In genomic region chr12:49057888-49058287, GRCh38 we compare ENCODE assay signal across 8 cellular contexts. TPM values are rescaled to one million over a fixed set of nuclear protein-coding genes. Genes with fewer than 3 reads are reported as not detected.
DNase-seq lines count a peak whose midpoint lies in the region; ATAC-seq and TF ChIP-seq lines count a peak whose summit lies in the region.

No MANE protein-coding gene starts in this region.

- H3K27ac ChIP-seq in heart left ventricle (peak overlapping the region in 9 of 12 donors; percentile 20 to 99 (median 94)), left lung (peak overlapping the region; percentile 95 to 97), tibial artery (peak overlapping the region; percentile 93 to 97)

- H3K36me3 Mint-ChIP-seq in activated T-helper 2 cell treated with anti-CD3 and anti-CD28 coated beads, Interferon-gamma antibody, Interleukin-2, Interleukin-4, amounts not matched to agents 10 μg/mL and 5 μg/mL and 100 μg/mL, durations not matched to agents 14 hours and 24 hours and 36 hours (ENCODE audit: low read depth): peaks cover 48% of the 10 kb centered on the region

- peak in 1 of 5 donors; percentile 28 for DNase-seq in heart left ventricle
- DNase-seq in Right ventricle myocardium superior: no peak
- no peak for DNase-seq in activated T-helper 2 cell treated with anti-CD3 and anti-CD28 coated beads, Interferon-gamma antibody, Interleukin-2, Interleukin-4, amounts not matched to agents 10 μg/mL and 5 μg/mL and 100 μg/mL, durations not matched to agents 14 hours and 24 hours and 36 hours (ENCODE audit: low spot score)
- DNase-seq in left lung: peak in 1 of 2 donors; percentile 59
- DNase-seq in tibial artery: no peak
- DNase-seq in COLO829 (ENCODE audit: low spot score): no peak
- DNase-seq in hippocampal formation (lab: John Stamatoyannopoulos, UW): no peak
- DNase-seq in stimulated activated CD4-positive, alpha-beta T cell treated with anti-CD3 and anti-CD28 coated beads, Interleukin-4, amount 100 ng/mL, for 1 hour: no peak

- peaks cover 19 to 60% (median 44%) of the 10 kb centered on the region in 12 donors for H3K4me1 ChIP-seq in heart left ventricle
- H3K4me1 ChIP-seq in left lung: peaks cover 24 to 56% of the 10 kb centered on the region in 2 donors
- peaks cover 0 to 53% (median 44%) of the 10 kb centered on the region in 4 donors for H3K4me1 ChIP-seq in tibial artery

- H3K4me3 ChIP-seq in heart left ventricle (peak overlapping the region in 11 of 12 donors; percentile 79 to 100 (median 93)), left lung (peak overlapping the region; percentile 93 to 99), tibial artery (peak overlapping the region; percentile 98 to 99)

- H3K27me3 Mint-ChIP-seq in activated T-helper 2 cell treated with anti-CD3 and anti-CD28 coated beads, Interferon-gamma antibody, Interleukin-2, Interleukin-4, amounts not matched to agents 10 μg/mL and 5 μg/mL and 100 μg/mL, durations not matched to agents 14 hours and 24 hours and 36 hours (ENCODE audit: low read depth): no peaks in the 10 kb centered on the region

- no peak for TF ChIP-seq POLR2A in heart left ventricle (IDR thresholded peaks at IDR 0.05)

- peaks cover 45% of the 10 kb centered on the region for H3K4me1 Mint-ChIP-seq in activated T-helper 2 cell treated with anti-CD3 and anti-CD28 coated beads, Interferon-gamma antibody, Interleukin-2, Interleukin-4, amounts not matched to agents 10 μg/mL and 5 μg/mL and 100 μg/mL, durations not matched to agents 14 hours and 24 hours and 36 hours (ENCODE audit: low read depth)

- H3K36me3 ChIP-seq in heart left ventricle: peaks cover 0 to 25% (median 22%) of the 10 kb centered on the region in 9 donors
- H3K36me3 ChIP-seq in left lung: peaks cover 0 to 23% of the 10 kb centered on the region in 2 donors
- H3K36me3 ChIP-seq in tibial artery: peaks cover 9 to 25% (median 24%) of the 10 kb centered on the region in 3 donors

- peak overlapping the region; percentile 92 for H3K4me3 Mint-ChIP-seq in activated T-helper 2 cell treated with anti-CD3 and anti-CD28 coated beads, Interferon-gamma antibody, Interleukin-2, Interleukin-4, amounts not matched to agents 10 μg/mL and 5 μg/mL and 100 μg/mL, durations not matched to agents 14 hours and 24 hours and 36 hours (ENCODE audit: low read depth)

- ATAC-seq in heart left ventricle (no peak), Right ventricle myocardium superior (ENCODE audit: poor library complexity) (no peak), left lung (peak; percentile 44)

- H3K9me3 ChIP-seq in heart left ventricle: no peaks in the 10 kb centered on the region
- H3K9me3 ChIP-seq in left lung: no peaks in the 10 kb centered on the region
- H3K9me3 ChIP-seq in tibial artery: no peaks in the 10 kb centered on the region

- H3K27me3 ChIP-seq in heart left ventricle (no peaks in the 10 kb centered on the region), left lung (no peaks in the 10 kb centered on the region), tibial artery (no peaks in the 10 kb centered on the region)

- no peaks in the 10 kb centered on the region for H3K9me3 Mint-ChIP-seq in activated T-helper 2 cell treated with anti-CD3 and anti-CD28 coated beads, Interferon-gamma antibody, Interleukin-2, Interleukin-4, amounts not matched to agents 10 μg/mL and 5 μg/mL and 100 μg/mL, durations not matched to agents 14 hours and 24 hours and 36 hours

- TF ChIP-seq CTCF in heart left ventricle (IDR thresholded peaks at IDR 0.05) (no peak), left lung (IDR thresholded peaks at IDR 0.05) (no peak), tibial artery (IDR thresholded peaks at IDR 0.05) (no peak)

- H3K27ac Mint-ChIP-seq in activated T-helper 2 cell treated with anti-CD3 and anti-CD28 coated beads, Interferon-gamma antibody, Interleukin-2, Interleukin-4, amounts not matched to agents 10 μg/mL and 5 μg/mL and 100 μg/mL, durations not matched to agents 14 hours and 24 hours and 36 hours: peak overlapping the region; percentile 45

- intact Hi-C loops in heart left ventricle (cut with DNase I): loop anchor here in 3 of 10 donors (5.0 kb wide), 2 partner anchors 36 to 41 kb away; partner anchors contain the start of gene PRKAG1 (in 2 of the 3)
- intact Hi-C loops in Right ventricle myocardium superior (cut with DNase I): no loop called here
- intact Hi-C loops in activated T-helper 2 cell treated with anti-CD3 and anti-CD28 coated beads, Interferon-gamma antibody, Interleukin-2, Interleukin-4, amounts not matched to agents 10 μg/mL and 5 μg/mL and 100 μg/mL, durations not matched to agents 14 hours and 24 hours and 36 hours (cut with micrococcal nuclease): loop anchor here (5.0 kb wide), 1 partner anchor 206 kb away; the partner anchor contains the start of gene DDX23
- intact Hi-C loops in left lung (cut with DNase I): no loop called here
- intact Hi-C loops in tibial artery (cut with DNase I; ENCODE audit: low total_unique reads): loop anchor here (5.0 kb wide), 1 partner anchor 394 kb away; no protein-coding TSS in a partner anchor

- WGBS in heart left ventricle, 4 donors: 2 to 6% (median 5%) methylated on average over 4 of the region's 4 CpGs

RNA-seq across cellular contexts. Expression of gene KMT2D, which starts 2.7 kb away (rescaled TPM):
- total RNA-seq in heart left ventricle (10 to 100 TPM; 32.5 to 82.7 (median 55.6) TPM), Right ventricle myocardium superior (38.1 TPM), left lung (100 to 1,000 TPM in 1 of 2 donors, 10 to 100 TPM in 1; 81.2 to 110 TPM)
- 10 to 100 TPM; 38.1 to 47.4 TPM for polyA plus RNA-seq in heart left ventricle
- total RNA-seq in activated T-helper 2 cell treated with anti-CD3 and anti-CD28 coated beads, Interferon-gamma antibody, Interleukin-2, Interleukin-4, amounts not matched to agents 10 μg/mL and 5 μg/mL and 100 μg/mL, durations not matched to agents 14 hours and 24 hours and 36 hours: 93.3 and 100 TPM in 2 replicates

RNA-seq across cellular contexts. Expression of gene RHEBL1, which starts 11.9 kb away (rescaled TPM):
- 1 to 10 TPM in 2 of 9 donors, under 1 TPM in 2, not detected in 5; 0.19 to 2.0 (median 0.72) TPM for total RNA-seq in heart left ventricle
- polyA plus RNA-seq in heart left ventricle: under 1 TPM; 0.37 to 0.50 TPM
- total RNA-seq in Right ventricle myocardium superior: 0.48 TPM
- total RNA-seq in activated T-helper 2 cell treated with anti-CD3 and anti-CD28 coated beads, Interferon-gamma antibody, Interleukin-2, Interleukin-4, amounts not matched to agents 10 μg/mL and 5 μg/mL and 100 μg/mL, durations not matched to agents 14 hours and 24 hours and 36 hours: 14.2 and 16.0 TPM in 2 replicates
- total RNA-seq in left lung: 1 to 10 TPM in 1 of 2 donors, under 1 TPM in 1; 0.71 to 1.1 TPM

RNA-seq across cellular contexts. Expression of gene DHH, which starts 36.7 kb away (rescaled TPM):
- total RNA-seq in heart left ventricle (1 to 10 TPM in 1 of 9 donors, under 1 TPM in 8; 0.34 to 1.5 (median 0.76) TPM), Right ventricle myocardium superior (0.32 TPM), left lung (1 to 10 TPM; 2.0 to 2.9 TPM)
- polyA plus RNA-seq in heart left ventricle: 1 to 10 TPM in 1 of 2 donors, under 1 TPM in 1; 0.38 to 1.0 TPM
- not detected in 2 replicates for total RNA-seq in activated T-helper 2 cell treated with anti-CD3 and anti-CD28 coated beads, Interferon-gamma antibody, Interleukin-2, Interleukin-4, amounts not matched to agents 10 μg/mL and 5 μg/mL and 100 μg/mL, durations not matched to agents 14 hours and 24 hours and 36 hours

RNA-seq across cellular contexts. Expression of gene PRKAG1, which starts 39.3 kb away (rescaled TPM):
- 100 to 1,000 TPM in 2 of 9 donors, 10 to 100 TPM in 7; 72.0 to 107 (median 98.6) TPM for total RNA-seq in heart left ventricle
- 10 to 100 TPM; 91.5 to 93.5 TPM for polyA plus RNA-seq in heart left ventricle
- total RNA-seq in Right ventricle myocardium superior: 92.8 TPM
- 65.1 and 65.7 TPM in 2 replicates for total RNA-seq in activated T-helper 2 cell treated with anti-CD3 and anti-CD28 coated beads, Interferon-gamma antibody, Interleukin-2, Interleukin-4, amounts not matched to agents 10 μg/mL and 5 μg/mL and 100 μg/mL, durations not matched to agents 14 hours and 24 hours and 36 hours
- total RNA-seq in left lung: 10 to 100 TPM; 48.4 to 62.7 TPM

RNA-seq across cellular contexts. Expression of gene LMBR1L, which starts 52.8 kb away (rescaled TPM):
- total RNA-seq in heart left ventricle (10 to 100 TPM; 10.4 to 43.5 (median 27.9) TPM), Right ventricle myocardium superior (30.0 TPM), left lung (10 to 100 TPM; 39.9 to 42.8 TPM)
- polyA plus RNA-seq in heart left ventricle: 10 to 100 TPM; 17.2 to 23.7 TPM
- 47.1 and 53.5 TPM in 2 replicates for total RNA-seq in activated T-helper 2 cell treated with anti-CD3 and anti-CD28 coated beads, Interferon-gamma antibody, Interleukin-2, Interleukin-4, amounts not matched to agents 10 μg/mL and 5 μg/mL and 100 μg/mL, durations not matched to agents 14 hours and 24 hours and 36 hours

Comparison
In these comparisons a context has a peak if more than half of its experiments do, and no peak if none do; other contexts are left out.
1. intact Hi-C loops: an anchor here in activated T-helper 2 cell treated with anti-CD3 and anti-CD28 coated beads, Interferon-gamma antibody, Interleukin-2, Interleukin-4, amounts not matched to agents 10 μg/mL and 5 μg/mL and 100 μg/mL, durations not matched to agents 14 hours and 24 hours and 36 hours (5.0 kb wide) and tibial artery (5.0 kb wide); none called in Right ventricle myocardium superior and left lung.